ENCODE assay signal across 1 cellular context in the genomic region with DNA sequence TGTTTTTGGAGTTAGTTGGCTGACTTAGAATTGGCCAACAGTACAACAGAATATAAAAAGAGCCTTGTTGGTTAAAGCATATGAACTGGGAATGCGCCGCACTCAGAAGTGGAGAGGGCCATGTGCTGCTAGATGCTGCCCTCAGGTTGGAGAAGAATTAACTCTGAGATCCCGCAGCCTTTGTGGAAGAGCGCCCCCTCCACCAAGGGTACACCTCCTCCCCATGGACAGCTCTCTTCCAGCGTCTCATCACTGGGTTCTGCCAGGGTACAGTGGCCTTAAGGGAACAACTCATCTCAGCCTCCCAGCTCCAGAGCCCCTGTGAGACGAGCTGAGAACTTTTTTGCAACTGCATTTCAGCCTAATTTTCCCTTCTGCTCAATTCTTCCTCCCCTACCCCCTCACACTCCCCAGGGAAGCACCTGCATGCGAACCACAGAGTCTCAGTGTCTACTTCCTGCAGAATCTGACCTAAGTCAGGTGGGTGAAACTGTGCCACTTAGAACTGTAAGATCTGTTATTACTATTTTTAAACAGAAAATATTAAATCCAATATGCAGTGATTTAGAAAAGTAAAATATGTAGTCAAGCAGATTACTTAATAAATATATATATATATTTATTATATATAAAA.
TF ChIP-seq lines count a peak whose summit lies in the region.

No MANE protein-coding gene starts in this region.

TF ChIP-seq in GM23338, 12 proteins besides CTCF, POLR2A, EP300 and RAD21 (continued from another document):
- TF ChIP-seq, protein P1, sequence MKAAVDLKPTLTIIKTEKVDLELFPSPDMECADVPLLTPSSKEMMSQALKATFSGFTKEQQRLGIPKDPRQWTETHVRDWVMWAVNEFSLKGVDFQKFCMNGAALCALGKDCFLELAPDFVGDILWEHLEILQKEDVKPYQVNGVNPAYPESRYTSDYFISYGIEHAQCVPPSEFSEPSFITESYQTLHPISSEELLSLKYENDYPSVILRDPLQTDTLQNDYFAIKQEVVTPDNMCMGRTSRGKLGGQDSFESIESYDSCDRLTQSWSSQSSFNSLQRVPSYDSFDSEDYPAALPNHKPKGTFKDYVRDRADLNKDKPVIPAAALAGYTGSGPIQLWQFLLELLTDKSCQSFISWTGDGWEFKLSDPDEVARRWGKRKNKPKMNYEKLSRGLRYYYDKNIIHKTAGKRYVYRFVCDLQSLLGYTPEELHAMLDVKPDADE (IDR thresholded peaks at IDR 0.05): no peak
